26 cellular contexts compared by ENCODE assay signal in genomic region chr9:80070071-80070742, GRCh38.
"Had no signal": no experiment of that assay in that cellular context is flagged by ENCODE, and none has a peak within 500 bp of the region (broad histone marks: within the 10 kb centered on the region; RNA-seq: fewer than 3 reads in every experiment).

No MANE protein-coding gene starts in this region.

- H3K36me3 Mint-ChIP-seq: activated naive CD8-positive, alpha-beta T cell treated with anti-CD3 and anti-CD28 coated beads for 36 hours; brain; type B pancreatic cell had no signal

- H3K4me3 Mint-ChIP-seq: activated naive CD4-positive, alpha-beta T cell treated with anti-CD3 and anti-CD28 coated beads for 36 hours; activated naive CD8-positive, alpha-beta T cell treated with anti-CD3 and anti-CD28 coated beads for 36 hours; activated T-helper 1 cell treated with anti-CD3 and anti-CD28 coated beads, Interleukin-12 subunit alpha, Interleukin-12 subunit beta, Interleukin-2, Interleukin-4 antibody, amounts not matched to agents 30 ng/mL and 10 ng/mL and 1 ng/mL, durations not matched to agents 14 hours and 24 hours and 36 hours; brain; stimulated activated naive CD8-positive, alpha-beta T cell treated with anti-CD3 and anti-CD28 coated beads, Interleukin-15, amount 100 ng/mL, for 72 hours; type B pancreatic cell had no signal

- H3K27me3 Mint-ChIP-seq: stimulated activated naive CD8-positive, alpha-beta T cell treated with anti-CD3 and anti-CD28 coated beads, Interleukin-15, amount 100 ng/mL, for 72 hours had no signal

- DNase-seq: activated CD4-positive, alpha-beta T cell treated with anti-CD3 and anti-CD28 coated beads for 48 hours; activated CD4-positive, alpha-beta T cell treated with anti-CD3 and anti-CD28 coated beads, Interleukin-2, amount 50 U/mL, for 48 hours; activated CD8-positive, alpha-beta memory T cell treated with anti-CD3 and anti-CD28 coated beads for 24 hours; activated effector memory CD4-positive, alpha-beta T cell treated with anti-CD3 and anti-CD28 coated beads, Interleukin-2, amount 50 U/mL, for 16 hours; activated naive CD4-positive, alpha-beta T cell treated with anti-CD3 and anti-CD28 coated beads for 36 hours; activated naive CD8-positive, alpha-beta T cell treated with anti-CD3 and anti-CD28 coated beads for 36 hours; activated T-cell treated with anti-CD3 and anti-CD28 coated beads, Interleukin-2, amount 50 U/mL, for 1 hour; adrenal gland; dorsolateral prefrontal cortex; heart left ventricle; hypothalamus; left lung; lower lobe of right lung; ovary; retina; stimulated activated CD4-positive, alpha-beta T cell treated with anti-CD3 and anti-CD28 coated beads, Interleukin-12 subunit alpha, Interleukin-12 subunit beta, amount 100 ng/mL, for 4 hours; stimulated activated CD4-positive, alpha-beta T cell treated with anti-CD3 and anti-CD28 coated beads, Interleukin-4, amount 100 ng/mL, for 1 hour; stimulated activated naive CD8-positive, alpha-beta T cell treated with anti-CD3 and anti-CD28 coated beads, Interleukin-15, amount 100 ng/mL, for 72 hours; substantia nigra; uterus had no signal

- FAIRE-seq: endothelial cell of umbilical vein had no signal

- ATAC-seq: activated CD4-positive, CD25-positive, alpha-beta regulatory T cell treated with anti-CD3 and anti-CD28 coated beads, Interleukin-2, amount 50 U/mL, for 24 hours; heart left ventricle; left lung; lower lobe of right lung; sciatic nerve; stimulated activated naive CD8-positive, alpha-beta T cell treated with anti-CD3 and anti-CD28 coated beads, Interleukin-15, amount 100 ng/mL, for 72 hours had no signal

- H3K4me1 Mint-ChIP-seq: activated naive CD8-positive, alpha-beta T cell treated with anti-CD3 and anti-CD28 coated beads for 36 hours; stimulated activated naive CD8-positive, alpha-beta T cell treated with anti-CD3 and anti-CD28 coated beads, Interleukin-15, amount 100 ng/mL, for 72 hours had no signal

- H3K9me3 Mint-ChIP-seq: activated naive CD4-positive, alpha-beta T cell treated with anti-CD3 and anti-CD28 coated beads for 36 hours; activated naive CD8-positive, alpha-beta T cell treated with anti-CD3 and anti-CD28 coated beads for 36 hours; activated T-helper 1 cell treated with anti-CD3 and anti-CD28 coated beads, Interleukin-12 subunit alpha, Interleukin-12 subunit beta, Interleukin-2, Interleukin-4 antibody, amounts not matched to agents 30 ng/mL and 10 ng/mL and 1 ng/mL, durations not matched to agents 14 hours and 24 hours and 36 hours; stimulated activated naive CD8-positive, alpha-beta T cell treated with anti-CD3 and anti-CD28 coated beads, Interleukin-15, amount 100 ng/mL, for 72 hours had no signal

- H3K27ac Mint-ChIP-seq: activated naive CD4-positive, alpha-beta T cell treated with anti-CD3 and anti-CD28 coated beads for 36 hours; activated naive CD8-positive, alpha-beta T cell treated with anti-CD3 and anti-CD28 coated beads for 36 hours; activated T-helper 1 cell treated with anti-CD3 and anti-CD28 coated beads, Interleukin-12 subunit alpha, Interleukin-12 subunit beta, Interleukin-2, Interleukin-4 antibody, amounts not matched to agents 30 ng/mL and 10 ng/mL and 1 ng/mL, durations not matched to agents 14 hours and 24 hours and 36 hours; brain; stimulated activated naive CD8-positive, alpha-beta T cell treated with anti-CD3 and anti-CD28 coated beads, Interleukin-15, amount 100 ng/mL, for 72 hours; type B pancreatic cell had no signal
